ENCODE assay signal across 11 cellular contexts in genomic region chr22:17891427-17892167, GRCh38.
A peak's percentile ranks its signal among the peaks of the same experiment; 100 is the strongest.
DNase-seq lines count a peak whose midpoint lies in the region; TF ChIP-seq lines count a peak whose summit lies in the region.
"Had no signal": no experiment of that assay in that cellular context is flagged by ENCODE, and none has a peak within 500 bp of the region (broad histone marks: within the 10 kb centered on the region; RNA-seq: fewer than 3 reads in every experiment).

No MANE protein-coding gene starts in this region.

- no peaks in the 10 kb centered on the region for H3K27me3 Mint-ChIP-seq in neural progenitor cell (ENCODE audit: insufficient read depth, low read depth)
- H3K27me3 Mint-ChIP-seq: activated naive CD8-positive, alpha-beta T cell had no signal

- no peaks in the 10 kb centered on the region for H3K9me3 ChIP-seq in neural progenitor cell (ENCODE audit: low read depth)

- no peaks in the 10 kb centered on the region for H3K27me3 ChIP-seq in neural progenitor cell

- no peaks in the 10 kb centered on the region for H3K4me1 Mint-ChIP-seq in neural progenitor cell
- H3K4me1 Mint-ChIP-seq: natural killer cell had no signal

- no peak overlapping the region for H2AFZ ChIP-seq in neural progenitor cell (replicated peaks)

- TF ChIP-seq CTCF in GM10248 (IDR thresholded peaks at IDR 0.05; ENCODE audit: control extremely low read depth, extremely low read depth, low read depth, missing control alignments) (peak; percentile 47), epithelial cell of proximal tubule (conservative IDR thresholded peaks at IDR 0.05; ENCODE audit: low read depth, low read length) (peak; percentile 60), neural progenitor cell (IDR thresholded peaks at IDR 0.05) (peak; percentile 60)

- DNase-seq in GM10248 (ENCODE audit: extremely low spot score) (peak; percentile 45), NCI-H446 treated with DMSO at 0.1 percent for 48 hours (lab: John Stamatoyannopoulos, UW) (peak; percentile 41), epithelial cell of proximal tubule (ENCODE audit: low read depth) (no peak), neural progenitor cell (ENCODE audit: low spot score) (peak; percentile 56), NCI-H1930 (lab: John Stamatoyannopoulos, UW) (no peak), NCI-H146 treated with DMSO at 0.1 percent for 48 hours (lab: John Stamatoyannopoulos, UW; ENCODE audit: unreplicated experiment) (no peak)
- DNase-seq in activated T-cell treated with anti-CD3 and anti-CD28 coated beads, Interleukin-2, amount 50 U/mL, for 1 hour, result no peak
- no peak for DNase-seq in activated CD4-positive, CD25-positive, alpha-beta regulatory T cell treated with anti-CD3 and anti-CD28 coated beads, Interleukin-2, amount 50 U/mL, for 72 hours
- DNase-seq: natural killer cell, NCI-H1436 had no signal

- no peaks in the 10 kb centered on the region for H3F3A ChIP-seq in neural progenitor cell (ENCODE audit: low read depth)

- no peaks in the 10 kb centered on the region for H3K4me1 ChIP-seq in neural progenitor cell

- peaks cover 13% of the 10 kb centered on the region for H3K36me3 Mint-ChIP-seq in neural progenitor cell

- H3K36me3 ChIP-seq in neural progenitor cell, result no peaks in the 10 kb centered on the region

- no peak overlapping the region for H3K9ac ChIP-seq in neural progenitor cell

- H3K79me2 ChIP-seq in neural progenitor cell (ENCODE audit: low read depth), result no peaks in the 10 kb centered on the region

- H3K9me3 Mint-ChIP-seq in neural progenitor cell, result no peaks in the 10 kb centered on the region
- H3K9me3 Mint-ChIP-seq: natural killer cell had no signal

- no peak overlapping the region for H3K4me3 Mint-ChIP-seq in neural progenitor cell
- H3K4me3 Mint-ChIP-seq: activated naive CD8-positive, alpha-beta T cell; natural killer cell had no signal

- CTCF ChIA-PET in GM10248 (lab: Yijun Ruan, JAX), result interaction anchor here (0.9 to 5.0 kb wide), 10 partner anchors 12 to 185 kb away, joined by 3 to 39 read pairs (median 4); no protein-coding TSS in a partner anchor

- H3K4me3 ChIP-seq in epithelial cell of proximal tubule (ENCODE audit: low read depth, low read length) (no peak overlapping the region), neural progenitor cell (no peak overlapping the region)

- H4K20me1 ChIP-seq in neural progenitor cell (ENCODE audit: low read depth), result peaks cover 20% of the 10 kb centered on the region

- POLR2A ChIA-PET in GM10248 (lab: Yijun Ruan, JAX), result no interaction called here

- no peak overlapping the region for H3K27ac ChIP-seq in neural progenitor cell

- H3K27ac Mint-ChIP-seq in neural progenitor cell, result no peak overlapping the region
- H3K27ac Mint-ChIP-seq: activated naive CD8-positive, alpha-beta T cell; natural killer cell had no signal

- H3K4me2 ChIP-seq in neural progenitor cell, result no peak overlapping the region

Comparison
In these comparisons a context has a peak if more than half of its experiments do, and no peak if none do; other contexts are left out.
1. DNase-seq: peak in GM10248 (single experiment), NCI-H446 treated with DMSO at 0.1 percent for 48 hours (single experiment) and neural progenitor cell (single experiment); none in epithelial cell of proximal tubule (single experiment), NCI-H1930 (0 of 2), NCI-H146 treated with DMSO at 0.1 percent for 48 hours (single experiment), activated T-cell treated with anti-CD3 and anti-CD28 coated beads, Interleukin-2, amount 50 U/mL, for 1 hour (single experiment) and activated CD4-positive, CD25-positive, alpha-beta regulatory T cell treated with anti-CD3 and anti-CD28 coated beads, Interleukin-2, amount 50 U/mL, for 72 hours (single experiment).
2. Peak in every context shown above with its lines, with median percentiles within 50 percentile points of each other: CTCF ChIP-seq.